Comparison of ENCODE assay signal across 8 cellular contexts in genomic region chr9:130834371-130835311, GRCh38. TPM values are rescaled to one million over a fixed set of nuclear protein-coding genes. Genes with fewer than 3 reads are reported as not detected.
DNase-seq lines count a peak whose midpoint lies in the region; ATAC-seq, FAIRE-seq and TF ChIP-seq lines count a peak whose summit lies in the region.

ABL1 (plus strand) TSS chr9:130835254; CDS start chr9:130835447, 193 bp downstream.

- peak; percentile 61 for DNase-seq in GM12892 (ENCODE audit: insufficient read length)
- peak; percentile 40 for DNase-seq in NCI-H2081 treated with DMSO at 0.1 percent for 48 hours (lab: John Stamatoyannopoulos, UW)
- peak; percentile 67 to 74 for DNase-seq in breast epithelium (ENCODE audit: low spot score in 2 of 2)
- DNase-seq in iPS-NIHi7 (ENCODE audit: extremely low spot score) = peak; percentile 80
- DNase-seq in stimulated activated CD4-positive, alpha-beta T cell treated with anti-CD3 and anti-CD28 coated beads, Interleukin-12 subunit alpha, Interleukin-12 subunit beta, amount 100 ng/mL, for 4 hours = peak; percentile 48
- DNase-seq in KBM-7 = no peak

- H3K27me3 ChIP-seq in breast epithelium = no peaks in the 10 kb centered on the region

- TF ChIP-seq POLR2A in GM12892 (IDR thresholded peaks at IDR 0.05; ENCODE audit: low read depth, low read length) (peak; percentile 79), breast epithelium (IDR thresholded peaks at IDR 0.05) (no peak)

- peaks cover 4 to 7% of the 10 kb centered on the region in 2 donors for H3K4me1 ChIP-seq in breast epithelium

- in situ Hi-C loops in KBM-7 (cut with MboI; ENCODE audit: low pct_unique_long_range_greater_than_20kb, low sequenced_read_pairs) = no loop called here

- intact Hi-C loops in breast epithelium (cut with DNase I; ENCODE audit: low total_unique reads) = no loop called here

- FAIRE-seq in GM12892 (lab: Jason Lieb, UNC) = peak; percentile 88

- no peaks in the 10 kb centered on the region for H3K36me3 ChIP-seq in breast epithelium

- no peaks in the 10 kb centered on the region for H3K9me3 ChIP-seq in breast epithelium

- H3K27ac ChIP-seq in VCaP = peak within 1 kb of the TSS; percentile 97
- H3K27ac ChIP-seq in breast epithelium = peak within 1 kb of the TSS; percentile 92 to 98

- ATAC-seq in HG02852 (IDR thresholded peaks at IDR 0.05; ENCODE audit: unreplicated experiment) = peak; percentile 61

- TF ChIP-seq CTCF in VCaP (conservative IDR thresholded peaks at IDR 0.05) = no peak
- TF ChIP-seq CTCF in breast epithelium (IDR thresholded peaks at IDR 0.05) = no peak

- H3K4me3 ChIP-seq in breast epithelium = peak within 1 kb of the TSS; percentile 69 to 94 (median 72)

RNA-seq across cellular contexts. Expression of gene ABL1, which starts in this region (rescaled TPM):
- polyA plus RNA-seq in GM12892 (2012; ENCODE audit: missing spikeins) = 14.7 TPM
- 10 to 100 TPM; 43.6 to 72.8 (median 67.4) TPM for total RNA-seq in breast epithelium
